In the genomic region with DNA sequence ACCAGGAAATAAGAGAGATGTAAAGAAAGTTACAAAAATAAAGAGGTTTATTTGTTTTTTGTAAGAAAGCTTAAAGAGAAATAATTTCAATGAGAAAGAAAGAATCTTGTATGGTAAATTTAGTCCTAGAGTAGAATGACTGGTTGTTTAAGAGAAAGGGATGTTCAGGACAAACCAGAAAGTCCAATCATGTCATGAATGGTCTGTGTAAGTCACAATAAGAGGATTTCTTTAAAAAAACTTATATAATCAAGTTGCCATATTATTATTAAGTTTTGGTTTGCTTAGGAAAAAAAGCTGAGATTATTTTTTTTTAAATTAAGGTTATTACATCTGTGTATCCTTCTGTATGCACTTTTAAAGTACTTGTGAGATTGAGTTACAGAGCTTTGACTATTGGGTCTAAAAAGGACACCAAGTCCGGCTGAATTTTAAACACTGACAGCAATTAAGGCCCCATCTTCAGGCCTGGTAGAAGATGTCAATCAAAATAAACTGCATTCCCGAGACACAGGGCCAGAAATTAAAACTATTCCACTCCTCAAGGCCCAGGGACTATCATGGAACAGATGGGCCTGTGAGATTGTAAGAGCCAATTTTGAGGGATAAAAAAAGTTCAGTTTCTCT, we compare ENCODE assay signal across 20 cellular contexts. TPM values are rescaled to one million over a fixed set of nuclear protein-coding genes. Genes with fewer than 3 reads are reported as not detected.
"Had no signal": no experiment of that assay in that cellular context is flagged by ENCODE, and none has a peak within 500 bp of the region (broad histone marks: within the 10 kb centered on the region; RNA-seq: fewer than 3 reads in every experiment).

No MANE protein-coding gene starts in this region.

- H3K4me1 ChIP-seq: heart left ventricle, stomach, transverse colon had no signal

- H3K27me3 Mint-ChIP-seq: naive thymus-derived CD8-positive, alpha-beta T cell had no signal

- H3K27ac Mint-ChIP-seq: naive thymus-derived CD8-positive, alpha-beta T cell had no signal

- DNase-seq: cortex of kidney; dorsolateral prefrontal cortex; effector CD8-positive, alpha-beta T cell; heart left ventricle; hippocampal formation; kidney glomerular epithelial cell; mucosa of descending colon; naive thymus-derived CD8-positive, alpha-beta T cell; right cardiac atrium; small intestine; stimulated activated CD4-positive, alpha-beta T cell treated with anti-CD3 and anti-CD28 coated beads, Interleukin-12 subunit alpha, Interleukin-12 subunit beta, amount 100 ng/mL, for 4 hours; stimulated activated naive CD4-positive, alpha-beta T cell; stomach; substantia nigra; transverse colon had no signal

- H3K27me3 ChIP-seq: dorsolateral prefrontal cortex, heart left ventricle, stomach, transverse colon had no signal

- H3K27ac ChIP-seq: dorsolateral prefrontal cortex, heart left ventricle, stomach, thoracic aorta, transverse colon had no signal

- ATAC-seq: esophagus mucosa; heart left ventricle; mucosa of descending colon; naive thymus-derived CD8-positive, alpha-beta T cell; right cardiac atrium had no signal

- H3K4me3 ChIP-seq: dorsolateral prefrontal cortex, heart left ventricle, mucosa of descending colon, stomach, thoracic aorta, transverse colon had no signal

- H3K9me3 ChIP-seq: thoracic aorta had no signal

- H3K36me3 ChIP-seq: heart left ventricle, stomach, thoracic aorta, transverse colon had no signal

- H3K4me3 Mint-ChIP-seq: naive thymus-derived CD8-positive, alpha-beta T cell had no signal

- H3K4me1 Mint-ChIP-seq: naive thymus-derived CD8-positive, alpha-beta T cell had no signal

RNA-seq across cellular contexts. Expression of gene ERICH6, which starts 12.2 kb away (rescaled TPM):
- total RNA-seq: esophagus mucosa; glomerular endothelial cell; lung microvascular endothelial cell; mucosa of descending colon; naive thymus-derived CD8-positive, alpha-beta T cell; posterior vena cava; thoracic aorta; transverse colon had no signal
